In the genomic region with DNA sequence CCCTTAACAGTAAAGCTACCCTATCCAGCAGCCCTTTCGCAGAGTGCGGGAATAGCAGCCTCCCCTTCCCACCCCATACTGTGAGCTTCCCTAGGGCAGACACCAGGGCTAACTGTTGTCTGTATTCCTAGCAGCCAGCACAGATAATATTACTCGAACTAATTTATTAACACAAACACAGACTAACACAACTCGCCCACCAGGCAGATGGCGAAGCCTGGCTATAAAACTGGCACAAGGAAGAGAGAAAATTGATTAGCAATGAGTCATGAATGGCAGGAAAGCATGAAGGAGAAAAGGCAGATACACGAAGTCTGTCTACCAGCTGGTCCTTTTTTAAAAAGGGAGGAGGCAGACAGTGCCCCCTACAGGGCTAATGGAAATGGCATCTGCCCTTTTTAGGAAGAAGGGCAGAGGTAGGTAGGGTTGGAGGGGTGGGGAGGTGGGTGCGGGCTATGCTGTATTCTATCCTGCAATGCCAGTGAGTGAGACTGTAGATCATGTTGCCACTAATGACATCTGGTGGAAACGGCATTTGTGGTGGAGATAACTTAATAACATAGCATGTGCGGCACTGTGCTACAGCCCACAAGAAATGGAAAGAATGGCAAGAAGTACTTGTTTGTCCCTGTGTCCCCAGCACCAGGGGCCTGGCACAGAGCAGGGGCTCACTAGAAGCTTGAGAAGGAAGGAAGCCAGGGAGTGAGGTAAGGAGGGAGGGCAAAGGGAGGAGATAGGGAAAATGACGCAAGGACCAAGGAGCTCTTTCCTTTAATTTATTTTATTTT, we compare ENCODE assay signal across 8 cellular contexts. TPM values are rescaled to one million over a fixed set of nuclear protein-coding genes. Genes with fewer than 3 reads are reported as not detected.
A peak's percentile ranks its signal among the peaks of the same experiment; 100 is the strongest.
DNase-seq lines count a peak whose midpoint lies in the region; ATAC-seq and TF ChIP-seq lines count a peak whose summit lies in the region.

No MANE protein-coding gene starts in this region.

- peaks cover 25% of the 10 kb centered on the region for H3K27me3 Mint-ChIP-seq in activated CD4-positive, alpha-beta T cell treated with anti-CD3 and anti-CD28 coated beads, Interleukin-2, amount 10 ng/mL, durations not matched to agents 24 days and 14 days
- peaks cover 1% of the 10 kb centered on the region for H3K27me3 Mint-ChIP-seq in mesothelial cell of epicardium (ENCODE audit: low read depth)
- H3K27me3 Mint-ChIP-seq in stimulated activated naive B cell treated with anti-CD40 and anti-IgM and Interleukin-4, amounts not matched to agents 10 μg/mL and 1 μg/mL and 100 μg/mL, for 72 hours: peaks cover 33 to 37% of the 10 kb centered on the region in 2 donors

- no peaks in the 10 kb centered on the region for H3K9me3 Mint-ChIP-seq in activated CD4-positive, alpha-beta T cell treated with anti-CD3 and anti-CD28 coated beads, Interleukin-2, amount 10 ng/mL, durations not matched to agents 24 days and 14 days
- peaks cover 12% of the 10 kb centered on the region for H3K9me3 Mint-ChIP-seq in mesothelial cell of epicardium
- H3K9me3 Mint-ChIP-seq in stimulated activated naive B cell treated with anti-CD40 and anti-IgM and Interleukin-4, amounts not matched to agents 10 μg/mL and 1 μg/mL and 100 μg/mL, for 72 hours: no peaks in the 10 kb centered on the region

- in situ Hi-C loops in GM13976 (cut with MboI; ENCODE audit: low sequenced_read_pairs, unreplicated experiment): loop anchor here (25.0 kb wide), 1 partner anchor 337 kb away; no protein-coding TSS in a partner anchor

- no peak overlapping the region for H3K4me3 Mint-ChIP-seq in activated CD4-positive, alpha-beta T cell treated with anti-CD3 and anti-CD28 coated beads, Interleukin-2, amount 10 ng/mL, durations not matched to agents 24 days and 14 days
- no peak overlapping the region for H3K4me3 Mint-ChIP-seq in mesothelial cell of epicardium
- H3K4me3 Mint-ChIP-seq in stimulated activated naive B cell treated with anti-CD40 and anti-IgM and Interleukin-4, amounts not matched to agents 10 μg/mL and 1 μg/mL and 100 μg/mL, for 72 hours: no peak overlapping the region

- TF ChIP-seq CTCF in GM13976 (IDR thresholded peaks at IDR 0.05; ENCODE audit: borderline replicate concordance, control extremely low read depth, extremely low read depth, insufficient read depth, missing control alignments) (peak; percentile 56), mesothelial cell of epicardium (IDR thresholded peaks at IDR 0.05; ENCODE audit: unreplicated experiment) (peak; percentile 68)

- ATAC-seq in stimulated activated naive B cell treated with anti-CD40 and anti-IgM and Interleukin-4, amounts not matched to agents 10 μg/mL and 1 μg/mL and 100 μg/mL, for 72 hours (replicated peaks): peak; percentile 67 to 73
- ATAC-seq in GM19463 (IDR thresholded peaks at IDR 0.05; ENCODE audit: unreplicated experiment): no peak

- H3K36me3 Mint-ChIP-seq in activated CD4-positive, alpha-beta T cell treated with anti-CD3 and anti-CD28 coated beads, Interleukin-2, amount 10 ng/mL, durations not matched to agents 24 days and 14 days (ENCODE audit: low read depth): no peaks in the 10 kb centered on the region
- peaks cover 3% of the 10 kb centered on the region for H3K36me3 Mint-ChIP-seq in mesothelial cell of epicardium
- peaks cover 0 to 8% of the 10 kb centered on the region in 2 donors for H3K36me3 Mint-ChIP-seq in stimulated activated naive B cell treated with anti-CD40 and anti-IgM and Interleukin-4, amounts not matched to agents 10 μg/mL and 1 μg/mL and 100 μg/mL, for 72 hours

- intact Hi-C loops in activated CD4-positive, alpha-beta T cell treated with anti-CD3 and anti-CD28 coated beads, Interleukin-2, amount 10 ng/mL, durations not matched to agents 24 days and 14 days (cut with micrococcal nuclease): loop anchor here (1.0 kb wide), 1 partner anchor 175 kb away; no protein-coding TSS in a partner anchor

- H3K27ac Mint-ChIP-seq in activated CD4-positive, alpha-beta T cell treated with anti-CD3 and anti-CD28 coated beads, Interleukin-2, amount 10 ng/mL, durations not matched to agents 24 days and 14 days: no peak overlapping the region
- H3K27ac Mint-ChIP-seq in mesothelial cell of epicardium: no peak overlapping the region
- no peak overlapping the region for H3K27ac Mint-ChIP-seq in stimulated activated naive B cell treated with anti-CD40 and anti-IgM and Interleukin-4, amounts not matched to agents 10 μg/mL and 1 μg/mL and 100 μg/mL, for 72 hours

- DNase-seq in A172 (ENCODE audit: low spot score) (peak; percentile 64), GM13976 (ENCODE audit: low spot score) (peak; percentile 62), NCI-H510A treated with DMSO at 0.1 percent for 48 hours (lab: John Stamatoyannopoulos, UW) (peak; percentile 34), mesothelial cell of epicardium (ENCODE audit: low spot score in 2 of 2, unreplicated experiment in 2 of 2) (peak in 1 of 2 experiments; percentile 42)
- DNase-seq in activated CD4-positive, alpha-beta T cell treated with anti-CD3 and anti-CD28 coated beads, Interleukin-2, amount 10 ng/mL, durations not matched to agents 24 days and 14 days: peak; percentile 91
- DNase-seq in effector CD4-positive, alpha-beta T cell: peak; percentile 22
- DNase-seq in stimulated activated naive B cell treated with anti-CD40 and anti-IgM and Interleukin-4, amounts not matched to agents 10 μg/mL and 1 μg/mL and 100 μg/mL, for 72 hours: peak; percentile 18

- peaks cover 9% of the 10 kb centered on the region for H3K4me1 Mint-ChIP-seq in activated CD4-positive, alpha-beta T cell treated with anti-CD3 and anti-CD28 coated beads, Interleukin-2, amount 10 ng/mL, durations not matched to agents 24 days and 14 days
- peaks cover 3% of the 10 kb centered on the region for H3K4me1 Mint-ChIP-seq in mesothelial cell of epicardium
- peaks cover 6 to 20% of the 10 kb centered on the region in 2 donors for H3K4me1 Mint-ChIP-seq in stimulated activated naive B cell treated with anti-CD40 and anti-IgM and Interleukin-4, amounts not matched to agents 10 μg/mL and 1 μg/mL and 100 μg/mL, for 72 hours

RNA-seq across cellular contexts. Expression of a gene that starts 30.6 kb away (rescaled TPM):
- total RNA-seq in A172 (2014; rRNA removed; shearing (Covaris generic)): 41.2 and 43.8 TPM in 2 replicates
- total RNA-seq in activated CD4-positive, alpha-beta T cell treated with anti-CD3 and anti-CD28 coated beads, Interleukin-2, amount 10 ng/mL, durations not matched to agents 24 days and 14 days: 169 and 175 TPM in 2 replicates
- total RNA-seq in mesothelial cell of epicardium: 41.6 to 42.9 TPM (median 41.8 TPM) in 3 replicates
